In the genomic region with DNA sequence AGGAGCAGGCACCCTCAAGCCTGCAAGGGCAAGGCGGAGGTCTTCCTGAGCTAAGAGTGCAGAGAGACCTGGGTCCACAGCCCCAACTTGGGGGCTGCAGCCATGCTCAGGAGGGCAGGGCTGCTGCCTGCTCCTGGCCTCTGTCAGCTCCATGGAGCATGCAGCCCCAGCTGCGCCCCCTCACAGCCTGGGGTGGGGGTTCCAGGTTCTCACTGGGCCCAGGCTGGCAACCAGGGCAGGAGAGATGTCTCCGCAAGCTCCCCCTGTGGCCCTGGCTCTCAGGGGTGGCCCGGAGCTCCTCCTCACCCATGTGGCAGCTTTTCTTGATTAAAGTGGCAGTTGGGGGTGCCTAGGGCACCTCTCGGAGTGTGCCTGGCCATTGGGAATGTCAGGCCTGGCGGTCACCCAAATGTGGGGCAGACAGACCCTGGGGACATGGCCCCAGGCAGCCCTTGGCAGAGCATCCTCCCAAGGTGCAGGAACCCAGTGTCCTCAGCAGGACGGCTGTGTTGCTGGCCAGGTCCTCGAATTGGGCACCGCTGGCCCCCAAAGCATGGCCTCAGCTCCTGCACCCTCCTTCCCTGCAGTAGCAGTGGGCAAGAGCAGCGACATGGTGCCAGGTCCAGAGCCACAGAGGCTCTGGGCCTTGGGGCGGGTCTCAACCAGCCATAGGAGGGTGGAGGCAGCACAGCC, we compare ENCODE assay signal across 16 cellular contexts.
DNase-seq lines count a peak whose midpoint lies in the region; ATAC-seq and TF ChIP-seq lines count a peak whose summit lies in the region.
"Had no signal": no experiment of that assay in that cellular context is flagged by ENCODE, and none has a peak within 500 bp of the region (broad histone marks: within the 10 kb centered on the region; RNA-seq: fewer than 3 reads in every experiment).

No MANE protein-coding gene starts in this region.

- no peaks in the 10 kb centered on the region for H3K9me3 ChIP-seq in neuronal stem cell (replicated peaks in 1 of 2; ENCODE audit: control insufficient read depth in 2 of 2, insufficient read depth in 1 of 2, low read depth in 1 of 2, low read length in 2 of 2)
- peaks cover 0 to 25% (median 17%) of the 10 kb centered on the region in 8 donors for H3K9me3 ChIP-seq in spleen
- peaks cover 0 to 4% (median 0%) of the 10 kb centered on the region in 4 donors for H3K9me3 ChIP-seq in stomach
- H3K9me3 ChIP-seq: A549, Caco-2 had no signal

- H2AFZ ChIP-seq in neuronal stem cell (ENCODE audit: low read length) = no peak overlapping the region
- H2AFZ ChIP-seq: GM23248 had no signal

- TF ChIP-seq POLR2A in spleen (IDR thresholded peaks at IDR 0.05) (no peak), stomach (IDR thresholded peaks at IDR 0.05) (no peak)

- no peaks in the 10 kb centered on the region for H3K27me3 ChIP-seq in neuronal stem cell (ENCODE audit: control insufficient read depth in 3 of 3, insufficient read depth in 3 of 3, low read depth in 1 of 3, low read length in 3 of 3)
- H3K27me3 ChIP-seq in spleen (replicated peaks in 1 of 7) = no peaks in the 10 kb centered on the region
- H3K27me3 ChIP-seq in stomach = no peaks in the 10 kb centered on the region
- H3K27me3 ChIP-seq: BLaER1 treated with 17β-estradiol and CSF1 and Interleukin-3, amounts not matched to agents 10 nM and 100 nM had no signal

- no peak overlapping the region for H2BK15ac ChIP-seq in neuronal stem cell (ENCODE audit: low read length)

- no peak for TF ChIP-seq EP300 in stomach (IDR thresholded peaks at IDR 0.05)

- H3K4me1 ChIP-seq in neuronal stem cell (ENCODE audit: control insufficient read depth in 2 of 2, insufficient read depth in 1 of 2, low read depth in 1 of 2, low read length in 2 of 2) (no peaks in the 10 kb centered on the region), spleen (peaks cover 0 to 4% (median 0%) of the 10 kb centered on the region in 6 donors), stomach (no peaks in the 10 kb centered on the region)
- H3K4me1 ChIP-seq: A549, Caco-2 had no signal

- H2BK12ac ChIP-seq in neuronal stem cell (ENCODE audit: low read length) = no peak overlapping the region

- H4K91ac ChIP-seq in neuronal stem cell (ENCODE audit: low read depth, low read length, poor library complexity) = peak overlapping the region; percentile 30

- ATAC-seq in activated naive CD8-positive, alpha-beta T cell treated with anti-CD3 and anti-CD28 coated beads, Interleukin-2, amount 10 ng/mL, durations not matched to agents 7 days and 5 days (ENCODE audit: low read depth) = peak; percentile 10
- no peak for ATAC-seq in effector memory CD8-positive, alpha-beta T cell (replicated peaks)
- ATAC-seq: A549 had no signal

- peak overlapping the region; percentile 81 for H2AK5ac ChIP-seq in neuronal stem cell (ENCODE audit: low read depth, low read length)

- peaks cover 19% of the 10 kb centered on the region for H3K36me3 Mint-ChIP-seq in activated naive CD8-positive, alpha-beta T cell treated with anti-CD3 and anti-CD28 coated beads, Interleukin-2, amount 10 ng/mL, durations not matched to agents 7 days and 5 days
- peaks cover 32% of the 10 kb centered on the region for H3K36me3 Mint-ChIP-seq in activated naive CD8-positive, alpha-beta T cell treated with anti-CD3 and anti-CD28 coated beads for 36 hours
- H3K36me3 Mint-ChIP-seq in activated T-helper 2 cell treated with anti-CD3 and anti-CD28 coated beads, Interferon-gamma antibody, Interleukin-2, Interleukin-4, amounts not matched to agents 10 μg/mL and 5 μg/mL and 100 μg/mL, durations not matched to agents 14 hours and 24 hours and 36 hours (ENCODE audit: low read depth) = peaks cover 8% of the 10 kb centered on the region
- no peaks in the 10 kb centered on the region for H3K36me3 Mint-ChIP-seq in effector memory CD8-positive, alpha-beta T cell (ENCODE audit: insufficient read depth)

- peaks cover 11% of the 10 kb centered on the region for H3K9me3 Mint-ChIP-seq in activated naive CD8-positive, alpha-beta T cell treated with anti-CD3 and anti-CD28 coated beads, Interleukin-2, amount 10 ng/mL, durations not matched to agents 7 days and 5 days
- H3K9me3 Mint-ChIP-seq in activated naive CD8-positive, alpha-beta T cell treated with anti-CD3 and anti-CD28 coated beads for 36 hours = peaks cover 8% of the 10 kb centered on the region
- H3K9me3 Mint-ChIP-seq in activated T-helper 2 cell treated with anti-CD3 and anti-CD28 coated beads, Interferon-gamma antibody, Interleukin-2, Interleukin-4, amounts not matched to agents 10 μg/mL and 5 μg/mL and 100 μg/mL, durations not matched to agents 14 hours and 24 hours and 36 hours = peaks cover 23% of the 10 kb centered on the region
- no peaks in the 10 kb centered on the region for H3K9me3 Mint-ChIP-seq in effector memory CD8-positive, alpha-beta T cell

- H3K27ac Mint-ChIP-seq in activated naive CD8-positive, alpha-beta T cell treated with anti-CD3 and anti-CD28 coated beads, Interleukin-2, amount 10 ng/mL, durations not matched to agents 7 days and 5 days = no peak overlapping the region
- no peak overlapping the region for H3K27ac Mint-ChIP-seq in activated naive CD8-positive, alpha-beta T cell treated with anti-CD3 and anti-CD28 coated beads for 36 hours
- H3K27ac Mint-ChIP-seq in activated T-helper 2 cell treated with anti-CD3 and anti-CD28 coated beads, Interferon-gamma antibody, Interleukin-2, Interleukin-4, amounts not matched to agents 10 μg/mL and 5 μg/mL and 100 μg/mL, durations not matched to agents 14 hours and 24 hours and 36 hours = no peak overlapping the region
- H3K27ac Mint-ChIP-seq in effector memory CD8-positive, alpha-beta T cell = no peak overlapping the region
- H3K27ac Mint-ChIP-seq: CD8-positive, alpha-beta memory T cell had no signal

- WGBS in neuronal stem cell (ENCODE audit: extremely low coverage in 2 of 2, insufficient read length in 2 of 2, insufficient replicate concordance in 1 of 2), 2 donors = no CpG with 5 or more reads among the region's 11 CpGs
- 93 to 100% (median 94%) methylated on average over 7 to 11 of the region's 11 CpGs for WGBS in spleen, 5 donors
- WGBS in stomach, 5 donors = 92 to 98% (median 95%) methylated on average over 2 to 11 of the region's 11 CpGs

- H3K27me3 Mint-ChIP-seq in activated naive CD8-positive, alpha-beta T cell treated with anti-CD3 and anti-CD28 coated beads, Interleukin-2, amount 10 ng/mL, durations not matched to agents 7 days and 5 days = no peaks in the 10 kb centered on the region
- no peaks in the 10 kb centered on the region for H3K27me3 Mint-ChIP-seq in activated naive CD8-positive, alpha-beta T cell treated with anti-CD3 and anti-CD28 coated beads for 36 hours
- no peaks in the 10 kb centered on the region for H3K27me3 Mint-ChIP-seq in activated T-helper 2 cell treated with anti-CD3 and anti-CD28 coated beads, Interferon-gamma antibody, Interleukin-2, Interleukin-4, amounts not matched to agents 10 μg/mL and 5 μg/mL and 100 μg/mL, durations not matched to agents 14 hours and 24 hours and 36 hours (ENCODE audit: low read depth)
- H3K27me3 Mint-ChIP-seq in effector memory CD8-positive, alpha-beta T cell = no peaks in the 10 kb centered on the region
- H3K27me3 Mint-ChIP-seq: CD8-positive, alpha-beta memory T cell had no signal

- H3K27ac ChIP-seq in neuronal stem cell (replicated peaks; ENCODE audit: low read length) (no peak overlapping the region), spleen (no peak overlapping the region), stomach (no peak overlapping the region)
- H3K27ac ChIP-seq: 22Rv1, A549, GM23248, HL-60 had no signal

- DNase-seq in activated naive CD8-positive, alpha-beta T cell treated with anti-CD3 and anti-CD28 coated beads, Interleukin-2, amount 10 ng/mL, durations not matched to agents 7 days and 5 days = no peak
- no peak for DNase-seq in activated naive CD8-positive, alpha-beta T cell treated with anti-CD3 and anti-CD28 coated beads for 36 hours
- DNase-seq in neuronal stem cell (ENCODE audit: low spot score) (no peak), spleen (peak; percentile 64), stomach (no peak), NCI-H82 treated with DMSO at 0.1 percent for 48 hours (lab: John Stamatoyannopoulos, UW; ENCODE audit: unreplicated experiment) (no peak)
- no peak for DNase-seq in activated T-helper 2 cell treated with anti-CD3 and anti-CD28 coated beads, Interferon-gamma antibody, Interleukin-2, Interleukin-4, amounts not matched to agents 10 μg/mL and 5 μg/mL and 100 μg/mL, durations not matched to agents 14 hours and 24 hours and 36 hours (ENCODE audit: low spot score)
- no peak for DNase-seq in effector memory CD8-positive, alpha-beta T cell
- DNase-seq: Caco-2; CD8-positive, alpha-beta memory T cell; GM23248; HCEC 1CT had no signal

- H3K23ac ChIP-seq in neuronal stem cell (ENCODE audit: low read depth, low read length, poor library complexity) = no peak overlapping the region

- H3K18ac ChIP-seq in neuronal stem cell (ENCODE audit: low read length) = peak overlapping the region; percentile 59

- TF ChIP-seq CTCF in spleen (IDR thresholded peaks at IDR 0.05 in 8 of 11, conservative IDR thresholded peaks at IDR 0.05 in 3 of 11) (no peak), stomach (IDR thresholded peaks at IDR 0.05) (no peak)

- H3K4me3 ChIP-seq in neuronal stem cell (ENCODE audit: low read length in 2 of 2) = no peak overlapping the region
- no peak overlapping the region for H3K4me3 ChIP-seq in spleen
- no peak overlapping the region for H3K4me3 ChIP-seq in stomach
- H3K4me3 ChIP-seq: A549, GM23248 had no signal

- no peak overlapping the region for H3K14ac ChIP-seq in neuronal stem cell (ENCODE audit: low read length)

- H3K4ac ChIP-seq in neuronal stem cell (ENCODE audit: low read length) = no peak overlapping the region

- H2BK5ac ChIP-seq in neuronal stem cell (ENCODE audit: low read length) = no peak overlapping the region

- H3K4me3 Mint-ChIP-seq in activated naive CD8-positive, alpha-beta T cell treated with anti-CD3 and anti-CD28 coated beads, Interleukin-2, amount 10 ng/mL, durations not matched to agents 7 days and 5 days = no peak overlapping the region
- H3K4me3 Mint-ChIP-seq in activated naive CD8-positive, alpha-beta T cell treated with anti-CD3 and anti-CD28 coated beads for 36 hours = no peak overlapping the region
- no peak overlapping the region for H3K4me3 Mint-ChIP-seq in activated T-helper 2 cell treated with anti-CD3 and anti-CD28 coated beads, Interferon-gamma antibody, Interleukin-2, Interleukin-4, amounts not matched to agents 10 μg/mL and 5 μg/mL and 100 μg/mL, durations not matched to agents 14 hours and 24 hours and 36 hours (ENCODE audit: low read depth)
- no peak overlapping the region for H3K4me3 Mint-ChIP-seq in effector memory CD8-positive, alpha-beta T cell
- H3K4me3 Mint-ChIP-seq: CD8-positive, alpha-beta memory T cell had no signal

- no peaks in the 10 kb centered on the region for H3K4me1 Mint-ChIP-seq in activated naive CD8-positive, alpha-beta T cell treated with anti-CD3 and anti-CD28 coated beads, Interleukin-2, amount 10 ng/mL, durations not matched to agents 7 days and 5 days
- no peaks in the 10 kb centered on the region for H3K4me1 Mint-ChIP-seq in activated naive CD8-positive, alpha-beta T cell treated with anti-CD3 and anti-CD28 coated beads for 36 hours
- no peaks in the 10 kb centered on the region for H3K4me1 Mint-ChIP-seq in activated T-helper 2 cell treated with anti-CD3 and anti-CD28 coated beads, Interferon-gamma antibody, Interleukin-2, Interleukin-4, amounts not matched to agents 10 μg/mL and 5 μg/mL and 100 μg/mL, durations not matched to agents 14 hours and 24 hours and 36 hours (ENCODE audit: low read depth)
- no peaks in the 10 kb centered on the region for H3K4me1 Mint-ChIP-seq in effector memory CD8-positive, alpha-beta T cell (ENCODE audit: low read depth in 2 of 2)

- intact Hi-C loops in spleen (cut with DNase I; ENCODE audit: low total_unique reads) = no loop called here
- intact Hi-C loops in activated T-helper 2 cell treated with anti-CD3 and anti-CD28 coated beads, Interferon-gamma antibody, Interleukin-2, Interleukin-4, amounts not matched to agents 10 μg/mL and 5 μg/mL and 100 μg/mL, durations not matched to agents 14 hours and 24 hours and 36 hours (cut with micrococcal nuclease) = no loop called here
- intact Hi-C loops in stomach (cut with DNase I; ENCODE audit: low total_unique reads) = no loop called here

- H3K36me3 ChIP-seq in neuronal stem cell (replicated peaks in 1 of 2; ENCODE audit: control insufficient read depth in 2 of 2, insufficient read depth in 2 of 2, low read length in 2 of 2) = no peaks in the 10 kb centered on the region
- H3K36me3 ChIP-seq in spleen = peaks cover 0 to 29% (median 5%) of the 10 kb centered on the region in 6 donors
- H3K36me3 ChIP-seq in stomach = peaks cover 0 to 13% (median 3%) of the 10 kb centered on the region in 4 donors

- no peaks in the 10 kb centered on the region for H3K79me1 ChIP-seq in neuronal stem cell (ENCODE audit: low read depth, low read length)

- POLR2A ChIA-PET in activated naive CD8-positive, alpha-beta T cell treated with anti-CD3 and anti-CD28 coated beads, Interleukin-2, amount 10 ng/mL, durations not matched to agents 7 days and 5 days (lab: Charles Lee) = no interaction called here

- H3K4me2 ChIP-seq in neuronal stem cell (ENCODE audit: insufficient read depth, low read length, poor library complexity, severe bottlenecking) = no peak overlapping the region
- H3K4me2 ChIP-seq: A549 had no signal

- H4K8ac ChIP-seq in neuronal stem cell (ENCODE audit: low read depth, low read length) = peak overlapping the region; percentile 82

- peak overlapping the region; percentile 70 for H3K9ac ChIP-seq in neuronal stem cell (ENCODE audit: low read depth, low read length, poor library complexity)
- H3K9ac ChIP-seq: BLaER1 treated with 17β-estradiol and CSF1 and Interleukin-3, amounts not matched to agents 10 nM and 100 nM; GM23248 had no signal

- H2BK120ac ChIP-seq in neuronal stem cell (ENCODE audit: low read depth, low read length) = no peak overlapping the region
